1 cellular context compared by ENCODE assay signal in the genomic region with DNA sequence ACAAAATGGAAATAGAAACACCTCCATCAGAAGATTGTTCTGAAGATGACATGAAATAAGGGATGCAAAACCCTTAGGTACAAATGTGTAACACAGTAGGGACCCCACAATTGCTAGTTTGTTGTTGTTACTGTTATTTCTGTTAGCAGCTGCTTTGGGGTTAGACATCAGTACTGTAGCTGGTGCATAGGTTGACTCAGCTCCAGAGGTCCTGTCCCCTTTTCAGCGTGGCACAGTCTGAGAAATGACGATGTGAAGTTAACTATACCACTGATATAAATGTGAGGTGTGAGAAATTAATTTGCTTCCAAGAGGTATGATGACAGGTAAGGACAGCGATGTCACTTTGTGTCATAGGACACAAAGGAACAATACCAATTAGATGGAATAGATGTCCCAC.
TF ChIP-seq lines count a peak whose summit lies in the region.

No MANE protein-coding gene starts in this region.

TF ChIP-seq in H1, 55 proteins besides CTCF, POLR2A, EP300 and RAD21 (continued from another document):
- no peak for TF ChIP-seq HDAC6 (IDR thresholded peaks at IDR 0.05; ENCODE audit: low read depth, low read length)
- no peak for TF ChIP-seq SAP30 (IDR thresholded peaks at IDR 0.05; ENCODE audit: insufficient read depth, insufficient replicate concordance, low read length)
- TF ChIP-seq CHD2 (IDR thresholded peaks at IDR 0.05; ENCODE audit: low read length): no peak
- no peak for TF ChIP-seq MAFK (IDR thresholded peaks at IDR 0.05; ENCODE audit: low read depth, low read length)
- no peak for TF ChIP-seq SP4 (IDR thresholded peaks at IDR 0.05; ENCODE audit: low read length)
- TF ChIP-seq BACH1 (IDR thresholded peaks at IDR 0.05; ENCODE audit: low read length): no peak
- TF ChIP-seq, protein P1, sequence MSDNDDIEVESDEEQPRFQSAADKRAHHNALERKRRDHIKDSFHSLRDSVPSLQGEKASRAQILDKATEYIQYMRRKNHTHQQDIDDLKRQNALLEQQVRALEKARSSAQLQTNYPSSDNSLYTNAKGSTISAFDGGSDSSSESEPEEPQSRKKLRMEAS (IDR thresholded peaks at IDR 0.05): no peak
- TF ChIP-seq KDM4A (IDR thresholded peaks at IDR 0.05; ENCODE audit: low read depth, low read length, severe bottlenecking): no peak
- no peak for TF ChIP-seq POU5F1 (IDR thresholded peaks at IDR 0.05; ENCODE audit: low read depth, low read length)
- no peak for TF ChIP-seq JUND (IDR thresholded peaks at IDR 0.05; ENCODE audit: low read length)
- TF ChIP-seq KDM5A (IDR thresholded peaks at IDR 0.05; ENCODE audit: low read length): no peak
- TF ChIP-seq YY1 (IDR thresholded peaks at IDR 0.05; ENCODE audit: low read depth, low read length): no peak
- no peak for TF ChIP-seq NRF1 (IDR thresholded peaks at IDR 0.05; ENCODE audit: low read depth, low read length)
- no peak for TF ChIP-seq SIRT6 (IDR thresholded peaks at IDR 0.05; ENCODE audit: low read length)
